18 cellular contexts compared by ENCODE assay signal in the genomic region with DNA sequence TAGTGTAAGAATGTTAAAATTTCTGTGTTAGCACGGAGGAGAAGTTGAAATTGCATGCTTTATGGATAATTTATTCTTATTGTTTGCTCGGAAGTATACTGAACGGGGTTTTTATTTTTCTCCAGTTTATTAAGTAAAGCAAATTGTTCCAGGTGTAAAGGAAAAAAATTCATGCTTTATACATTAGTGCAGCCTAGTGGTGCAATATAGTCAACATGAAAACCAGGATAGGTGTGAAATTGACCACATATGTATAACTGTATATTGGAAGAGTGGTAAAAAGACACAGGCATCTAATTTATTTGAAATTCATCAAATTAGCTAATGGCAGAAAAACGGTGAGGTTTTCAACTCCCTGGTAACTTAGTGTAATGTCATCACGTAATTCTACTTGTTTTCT. TPM values are rescaled to one million over a fixed set of nuclear protein-coding genes. Genes with fewer than 3 reads are reported as not detected.
"Had no signal": no experiment of that assay in that cellular context is flagged by ENCODE, and none has a peak within 500 bp of the region (broad histone marks: within the 10 kb centered on the region; RNA-seq: fewer than 3 reads in every experiment).

No MANE protein-coding gene starts in this region.

- H3K27ac ChIP-seq: epithelial cell of prostate, neutrophil, upper lobe of left lung had no signal

- H3K4me3 ChIP-seq: upper lobe of left lung had no signal

- H3K36me3 ChIP-seq: neutrophil, upper lobe of left lung had no signal

- DNase-seq: activated B cell treated with CpG ODN at 0.5 μM for 24 hours; activated CD4-positive, alpha-beta T cell treated with anti-CD3 and anti-CD28 coated beads, Interleukin-2, amount 10 ng/mL, durations not matched to agents 24 days and 14 days; activated CD8-positive, alpha-beta memory T cell treated with anti-CD3 and anti-CD28 coated beads for 24 hours; activated naive CD4-positive, alpha-beta T cell treated with anti-CD3 and anti-CD28 coated beads for 36 hours; central memory CD4-positive, alpha-beta T cell; cortex of kidney; effector CD8-positive, alpha-beta T cell; hippocampal formation; kidney glomerular epithelial cell; retina; stimulated activated CD4-positive, alpha-beta T cell treated with anti-CD3 and anti-CD28 coated beads, Interleukin-15, amount 100 ng/mL, for 24 hours; stimulated activated CD4-positive, alpha-beta T cell treated with anti-CD3 and anti-CD28 coated beads, Interleukin-4, amount 100 ng/mL, for 24 hours; upper lobe of left lung had no signal

- H3K9me3 ChIP-seq: neutrophil, upper lobe of left lung had no signal

- H3K4me1 ChIP-seq: upper lobe of left lung had no signal

- H3K27me3 ChIP-seq: neutrophil, upper lobe of left lung had no signal

RNA-seq across cellular contexts. Expression of a gene that starts 1.0 kb away (rescaled TPM):
- total RNA-seq: activated B cell treated with CpG ODN at 0.5 μM for 24 hours; activated CD4-positive, alpha-beta T cell treated with anti-CD3 and anti-CD28 coated beads, Interleukin-2, amount 10 ng/mL, durations not matched to agents 24 days and 14 days; activated naive CD4-positive, alpha-beta T cell treated with anti-CD3 and anti-CD28 coated beads for 36 hours; liver; mesothelial cell of epicardium; upper lobe of left lung had no signal
- polyA plus RNA-seq: liver had no signal

RNA-seq across cellular contexts. Expression of a gene that starts 43.3 kb away (rescaled TPM):
- total RNA-seq: activated B cell treated with CpG ODN at 0.5 μM for 24 hours; activated CD4-positive, alpha-beta T cell treated with anti-CD3 and anti-CD28 coated beads, Interleukin-2, amount 10 ng/mL, durations not matched to agents 24 days and 14 days; activated naive CD4-positive, alpha-beta T cell treated with anti-CD3 and anti-CD28 coated beads for 36 hours; liver; temporal lobe had no signal
- polyA plus RNA-seq: liver had no signal
